20 cellular contexts compared by ENCODE assay signal in the genomic region with DNA sequence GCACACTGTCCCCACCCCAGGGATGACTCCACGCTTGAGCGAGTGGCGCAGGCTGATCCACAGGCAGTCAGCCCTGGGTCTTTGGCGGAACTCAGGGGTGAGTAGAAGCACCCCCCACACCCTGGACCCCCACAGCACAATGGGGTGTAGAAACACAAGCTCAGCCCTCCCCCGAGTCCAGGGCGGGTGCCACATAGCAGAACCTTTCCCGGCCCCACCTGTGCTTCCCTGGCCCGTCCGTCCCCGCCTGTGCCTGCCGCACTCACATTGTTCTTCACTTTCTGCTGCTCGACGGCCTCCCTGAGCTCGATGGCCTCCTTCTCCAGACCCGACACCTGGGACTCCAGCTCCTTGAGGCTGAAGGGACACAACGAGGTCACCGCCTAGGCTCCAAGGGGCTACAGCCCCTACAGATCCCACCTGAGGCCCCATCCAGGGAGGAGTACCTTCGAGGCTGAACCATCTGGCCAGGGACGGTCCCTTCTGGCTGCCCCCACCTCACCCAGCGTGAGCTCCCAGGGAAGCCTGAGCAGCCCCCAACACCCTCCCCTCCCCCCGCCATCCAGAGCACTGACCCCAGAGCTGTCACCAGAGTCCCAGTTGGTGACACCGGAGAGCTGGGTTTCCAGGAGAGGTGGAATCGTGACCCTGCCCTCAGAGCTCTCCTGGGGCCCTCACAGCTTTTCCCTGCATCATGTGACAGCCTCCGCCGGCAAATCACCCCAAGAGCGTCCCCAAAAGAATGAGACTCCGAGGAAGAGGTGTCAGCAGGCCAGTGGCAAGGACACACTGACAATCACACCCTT. TPM values are rescaled to one million over a fixed set of nuclear protein-coding genes. Genes with fewer than 3 reads are reported as not detected.
DNase-seq lines count a peak whose midpoint lies in the region; ATAC-seq and TF ChIP-seq lines count a peak whose summit lies in the region.
"Had no signal": no experiment of that assay in that cellular context is flagged by ENCODE, and none has a peak within 500 bp of the region (broad histone marks: within the 10 kb centered on the region; RNA-seq: fewer than 3 reads in every experiment).

No MANE protein-coding gene starts in this region.

- no peak overlapping the region; a peak in 1 of 22 replicates for H3K27ac ChIP-seq in BLaER1 treated with 17β-estradiol and CSF1 and Interleukin-3, amounts not matched to agents 10 nM and 100 nM
- H3K27ac ChIP-seq in RWPE1 (peak overlapping the region; percentile 31), right atrium auricular region (peak overlapping the region; percentile 33 to 51)
- H3K27ac ChIP-seq: colonic mucosa, foreskin keratinocyte had no signal

- H3K4me1 ChIP-seq in BLaER1 treated with 17β-estradiol and CSF1 and Interleukin-3, amounts not matched to agents 10 nM and 100 nM = peaks cover 0 to 89% (median 67%) of the 10 kb centered on the region in 10 experiments; a peak in 16 of 20 replicates
- H3K4me1 ChIP-seq in right atrium auricular region = no peaks in the 10 kb centered on the region
- H3K4me1 ChIP-seq: foreskin keratinocyte had no signal

- H3K9ac ChIP-seq in BLaER1 treated with 17β-estradiol and CSF1 and Interleukin-3, amounts not matched to agents 10 nM and 100 nM = no peak overlapping the region; a peak in 2 of 22 replicates

- no peak overlapping the region for H3K4me3 Mint-ChIP-seq in progenitor cell of endocrine pancreas (ENCODE audit: low read depth)
- H3K4me3 Mint-ChIP-seq in stimulated activated memory B cell treated with anti-CD40 and anti-IgM and Interleukin-4, amounts not matched to agents 10 μg/mL and 1 μg/mL and 100 μg/mL, for 72 hours = no peak overlapping the region
- H3K4me3 Mint-ChIP-seq: activated naive CD4-positive, alpha-beta T cell treated with anti-CD3 and anti-CD28 coated beads, Interleukin-2, amount 10 ng/mL, durations not matched to agents 7 days and 5 days; HFFc6; stimulated activated naive CD8-positive, alpha-beta T cell treated with anti-CD3 and anti-CD28 coated beads, Interleukin-15, Interleukin-2, amounts not matched to agents 100 ng/mL and 50 ng/mL, for 24 hours; T-helper 2 cell treated with Interferon-gamma antibody and Interleukin-4, amounts not matched to agents 5 μg/mL and 100 μg/mL, for 36 hours had no signal

- no peaks in the 10 kb centered on the region for H3K9me3 Mint-ChIP-seq in progenitor cell of endocrine pancreas (ENCODE audit: low read depth)
- no peaks in the 10 kb centered on the region for H3K9me3 Mint-ChIP-seq in stimulated activated memory B cell treated with anti-CD40 and anti-IgM and Interleukin-4, amounts not matched to agents 10 μg/mL and 1 μg/mL and 100 μg/mL, for 72 hours
- H3K9me3 Mint-ChIP-seq: activated naive CD4-positive, alpha-beta T cell treated with anti-CD3 and anti-CD28 coated beads, Interleukin-2, amount 10 ng/mL, durations not matched to agents 7 days and 5 days; HFFc6; stimulated activated naive CD8-positive, alpha-beta T cell treated with anti-CD3 and anti-CD28 coated beads, Interleukin-15, Interleukin-2, amounts not matched to agents 100 ng/mL and 50 ng/mL, for 24 hours; T-helper 2 cell treated with Interferon-gamma antibody and Interleukin-4, amounts not matched to agents 5 μg/mL and 100 μg/mL, for 36 hours had no signal

- POLR2A ChIA-PET in RWPE1 (lab: Yijun Ruan, JAX; ENCODE audit: low non-redundant PET) = interaction anchor here (0.5 kb wide), 2 partner anchors 14 to 54 kb away, joined by 3 to 8 read pairs; no protein-coding TSS in a partner anchor

- H3K36me3 ChIP-seq in BLaER1 treated with 17β-estradiol and CSF1 and Interleukin-3, amounts not matched to agents 10 nM and 100 nM = peaks cover 79 to 100% (median 100%) of the 10 kb centered on the region in 11 experiments
- peaks cover 95% of the 10 kb centered on the region for H3K36me3 ChIP-seq in right atrium auricular region

- H3K4me3 ChIP-seq in BLaER1 treated with 17β-estradiol and CSF1 and Interleukin-3, amounts not matched to agents 10 nM and 100 nM = no peak overlapping the region
- H3K4me3 ChIP-seq in right atrium auricular region = no peak overlapping the region
- H3K4me3 ChIP-seq: colonic mucosa had no signal

- CTCF ChIA-PET in RWPE1 (lab: Yijun Ruan, JAX) = no interaction called here

- H3K27ac Mint-ChIP-seq in progenitor cell of endocrine pancreas = peak overlapping the region; percentile 60
- H3K27ac Mint-ChIP-seq in stimulated activated memory B cell treated with anti-CD40 and anti-IgM and Interleukin-4, amounts not matched to agents 10 μg/mL and 1 μg/mL and 100 μg/mL, for 72 hours = no peak overlapping the region
- H3K27ac Mint-ChIP-seq: activated naive CD4-positive, alpha-beta T cell treated with anti-CD3 and anti-CD28 coated beads, Interleukin-2, amount 10 ng/mL, durations not matched to agents 7 days and 5 days; stimulated activated naive CD8-positive, alpha-beta T cell treated with anti-CD3 and anti-CD28 coated beads, Interleukin-15, Interleukin-2, amounts not matched to agents 100 ng/mL and 50 ng/mL, for 24 hours; T-helper 2 cell treated with Interferon-gamma antibody and Interleukin-4, amounts not matched to agents 5 μg/mL and 100 μg/mL, for 36 hours had no signal

- peaks cover 0 to 99% (median 40%) of the 10 kb centered on the region in 11 experiments; a peak in 18 of 22 replicates for H4K20me1 ChIP-seq in BLaER1 treated with 17β-estradiol and CSF1 and Interleukin-3, amounts not matched to agents 10 nM and 100 nM

- TF ChIP-seq CTCF in RWPE1 (conservative IDR thresholded peaks at IDR 0.05; ENCODE audit: low read depth) (no peak), right atrium auricular region (IDR thresholded peaks at IDR 0.05) (no peak), progenitor cell of endocrine pancreas (IDR thresholded peaks at IDR 0.05; ENCODE audit: unreplicated experiment) (no peak)

- H3K4me1 Mint-ChIP-seq in progenitor cell of endocrine pancreas (ENCODE audit: low read depth) = peaks cover 6% of the 10 kb centered on the region
- peaks cover 7% of the 10 kb centered on the region for H3K4me1 Mint-ChIP-seq in stimulated activated memory B cell treated with anti-CD40 and anti-IgM and Interleukin-4, amounts not matched to agents 10 μg/mL and 1 μg/mL and 100 μg/mL, for 72 hours
- H3K4me1 Mint-ChIP-seq: activated naive CD4-positive, alpha-beta T cell treated with anti-CD3 and anti-CD28 coated beads, Interleukin-2, amount 10 ng/mL, durations not matched to agents 7 days and 5 days had no signal

- peaks cover 16% of the 10 kb centered on the region for H3K36me3 Mint-ChIP-seq in progenitor cell of endocrine pancreas (ENCODE audit: insufficient read depth)
- H3K36me3 Mint-ChIP-seq in stimulated activated memory B cell treated with anti-CD40 and anti-IgM and Interleukin-4, amounts not matched to agents 10 μg/mL and 1 μg/mL and 100 μg/mL, for 72 hours = peaks cover 56% of the 10 kb centered on the region

- DNase-seq in RWPE1 (ENCODE audit: low spot score) = no peak
- DNase-seq in right atrium auricular region (ENCODE audit: low spot score) = no peak
- no peak for DNase-seq in progenitor cell of endocrine pancreas (ENCODE audit: low spot score, unreplicated experiment)
- no peak for DNase-seq in SKM-1 treated with dmso at 0.1 percent for 144 hours (lab: John Stamatoyannopoulos, UW; ENCODE audit: unreplicated experiment)
- DNase-seq: activated CD4-positive, alpha-beta T cell treated with anti-CD3 and anti-CD28 coated beads for 4 hours; activated CD8-positive, alpha-beta memory T cell treated with anti-CD3 and anti-CD28 coated beads, Interleukin-2, amount 50 U/mL, for 48 hours; activated naive CD4-positive, alpha-beta T cell treated with anti-CD3 and anti-CD28 coated beads, Interleukin-2, amount 10 ng/mL, durations not matched to agents 7 days and 5 days; colonic mucosa; COR-L47; EL; foreskin keratinocyte; HFFc6; NCI-H1694 treated with DMSO at 0.1 percent for 48 hours; SIG-M5; stimulated activated CD4-positive, alpha-beta T cell treated with anti-CD3 and anti-CD28 coated beads, Interleukin-15, amount 100 ng/mL, for 24 hours had no signal

- H3K4me2 ChIP-seq in BLaER1 treated with 17β-estradiol and CSF1 and Interleukin-3, amounts not matched to agents 10 nM and 100 nM = peak overlapping the region in 6 of 11 experiments; percentile 85 to 100 (median 86); a peak in 8 of 22 replicates

- no peaks in the 10 kb centered on the region for H3K9me3 ChIP-seq in BLaER1 treated with 17β-estradiol and CSF1 and Interleukin-3, amounts not matched to agents 10 nM and 100 nM (replicated peaks in 1 of 11)
- H3K9me3 ChIP-seq in right atrium auricular region = no peaks in the 10 kb centered on the region
- H3K9me3 ChIP-seq: colonic mucosa had no signal

- H3K27me3 ChIP-seq in BLaER1 treated with 17β-estradiol and CSF1 and Interleukin-3, amounts not matched to agents 10 nM and 100 nM = no peaks in the 10 kb centered on the region
- no peaks in the 10 kb centered on the region for H3K27me3 ChIP-seq in right atrium auricular region
- H3K27me3 ChIP-seq: colonic mucosa, foreskin keratinocyte had no signal

- ATAC-seq in HG02981 (IDR thresholded peaks at IDR 0.05; ENCODE audit: unreplicated experiment) = no peak
- ATAC-seq in stimulated activated memory B cell treated with anti-CD40 and anti-IgM and Interleukin-4, amounts not matched to agents 10 μg/mL and 1 μg/mL and 100 μg/mL, for 72 hours = no peak
- ATAC-seq: foreskin keratinocyte had no signal

- H3K27me3 Mint-ChIP-seq in progenitor cell of endocrine pancreas = no peaks in the 10 kb centered on the region
- H3K27me3 Mint-ChIP-seq in stimulated activated memory B cell treated with anti-CD40 and anti-IgM and Interleukin-4, amounts not matched to agents 10 μg/mL and 1 μg/mL and 100 μg/mL, for 72 hours = no peaks in the 10 kb centered on the region
- H3K27me3 Mint-ChIP-seq: activated naive CD4-positive, alpha-beta T cell treated with anti-CD3 and anti-CD28 coated beads, Interleukin-2, amount 10 ng/mL, durations not matched to agents 7 days and 5 days; stimulated activated naive CD8-positive, alpha-beta T cell treated with anti-CD3 and anti-CD28 coated beads, Interleukin-15, Interleukin-2, amounts not matched to agents 100 ng/mL and 50 ng/mL, for 24 hours had no signal

RNA-seq across cellular contexts. Expression of gene DSTN, which starts 55.6 kb away (rescaled TPM):
- 100 to 1,000 TPM; 585 to 760 TPM for total RNA-seq in right atrium auricular region
- 199 and 201 TPM in 2 replicates for total RNA-seq in progenitor cell of endocrine pancreas

RNA-seq across cellular contexts. Expression of gene RRBP1, which starts 56.6 kb away (rescaled TPM):
- 10 to 100 TPM; 52.0 to 57.7 TPM for total RNA-seq in right atrium auricular region
- 222 and 242 TPM in 2 replicates for total RNA-seq in progenitor cell of endocrine pancreas

Comparison
In these comparisons a context has a peak if more than half of its experiments do, and no peak if none do; other contexts are left out.
1. H3K27ac ChIP-seq: peak in RWPE1 (single experiment) and right atrium auricular region (2 of 2); none in BLaER1 treated with 17β-estradiol and CSF1 and Interleukin-3, amounts not matched to agents 10 nM and 100 nM (0 of 11).